In the genomic region with DNA sequence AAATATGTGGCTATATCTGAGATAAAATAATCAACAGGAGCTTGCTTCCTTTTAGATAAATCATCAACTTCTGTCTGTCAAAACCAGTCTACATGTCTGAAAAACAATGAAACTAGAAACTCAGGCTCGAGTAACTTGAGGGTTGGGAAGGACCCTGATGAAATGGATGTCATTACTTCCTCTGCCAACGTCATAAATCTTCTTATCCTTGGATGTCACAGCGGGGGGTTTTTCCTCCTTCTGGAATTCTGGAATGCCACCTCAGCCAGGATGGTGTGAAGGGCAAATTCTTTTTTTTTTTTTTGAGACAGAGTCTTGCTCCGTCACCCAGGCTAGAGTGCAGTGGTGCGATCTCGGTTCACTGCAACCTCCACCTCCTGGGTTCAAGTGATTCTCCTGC, we compare ENCODE assay signal across 21 cellular contexts. TPM values are rescaled to one million over a fixed set of nuclear protein-coding genes. Genes with fewer than 3 reads are reported as not detected.
DNase-seq lines count a peak whose midpoint lies in the region; ATAC-seq, FAIRE-seq and TF ChIP-seq lines count a peak whose summit lies in the region.
"Had no signal": no experiment of that assay in that cellular context is flagged by ENCODE, and none has a peak within 500 bp of the region (broad histone marks: within the 10 kb centered on the region; RNA-seq: fewer than 3 reads in every experiment).

No MANE protein-coding gene starts in this region.

- H3K4me1 ChIP-seq in A549 (peaks cover 100% of the 10 kb centered on the region), astrocyte (ENCODE audit: insufficient read depth, low read length) (peaks cover 33% of the 10 kb centered on the region), mesendoderm (ENCODE audit: control insufficient read depth, low read depth, low read length) (no peaks in the 10 kb centered on the region), left lung (peaks cover 0 to 5% of the 10 kb centered on the region in 2 donors)

- H3K9me3 Mint-ChIP-seq in astrocyte (ENCODE audit: unreplicated experiment), result no peaks in the 10 kb centered on the region
- no peaks in the 10 kb centered on the region for H3K9me3 Mint-ChIP-seq in activated T-helper 2 cell treated with anti-CD3 and anti-CD28 coated beads, Interferon-gamma antibody, Interleukin-2, Interleukin-4, amounts not matched to agents 10 μg/mL and 5 μg/mL and 100 μg/mL, durations not matched to agents 14 hours and 24 hours and 36 hours

- H3K56ac ChIP-seq in mesendoderm (ENCODE audit: low read length), result no peak overlapping the region

- H3K9me3 ChIP-seq in A549 (no peaks in the 10 kb centered on the region), astrocyte (ENCODE audit: insufficient read depth, low read depth, low read length) (no peaks in the 10 kb centered on the region), left lung (no peaks in the 10 kb centered on the region)
- H3K9me3 ChIP-seq: SK-N-SH had no signal

- H3K36me3 Mint-ChIP-seq in astrocyte (ENCODE audit: low read depth, unreplicated experiment), result peaks cover 3% of the 10 kb centered on the region
- no peaks in the 10 kb centered on the region for H3K36me3 Mint-ChIP-seq in activated T-helper 2 cell treated with anti-CD3 and anti-CD28 coated beads, Interferon-gamma antibody, Interleukin-2, Interleukin-4, amounts not matched to agents 10 μg/mL and 5 μg/mL and 100 μg/mL, durations not matched to agents 14 hours and 24 hours and 36 hours (ENCODE audit: low read depth)
- H3K36me3 Mint-ChIP-seq: CD4-positive, CD25-positive, alpha-beta regulatory T cell had no signal

- TF ChIP-seq EP300 in A549 (IDR thresholded peaks at IDR 0.05), result peak; percentile 42 to 68; a peak in 3 of 5 replicates

- ATAC-seq in A549 (peak; percentile 28 to 37; a peak in 3 of 6 replicates), left lung (no peak)
- ATAC-seq: PC-3, Right ventricle myocardium inferior had no signal

- H3K27me3 ChIP-seq in astrocyte (ENCODE audit: insufficient read depth, low read length), result no peaks in the 10 kb centered on the region
- H3K27me3 ChIP-seq in mesendoderm (ENCODE audit: insufficient read depth, low read length, poor library complexity), result no peaks in the 10 kb centered on the region
- H3K27me3 ChIP-seq in left lung, result no peaks in the 10 kb centered on the region

- H3K36me3 ChIP-seq in astrocyte (ENCODE audit: insufficient read depth, low read length) (no peaks in the 10 kb centered on the region), mesendoderm (ENCODE audit: control insufficient read depth, insufficient read depth, low read length) (no peaks in the 10 kb centered on the region), left lung (no peaks in the 10 kb centered on the region)

- H3K79me1 ChIP-seq in mesendoderm (ENCODE audit: low read length), result peaks cover 15% of the 10 kb centered on the region

- H2BK15ac ChIP-seq in mesendoderm (replicated peaks; ENCODE audit: low read depth), result no peak overlapping the region

- H2BK5ac ChIP-seq in mesendoderm (ENCODE audit: low read length), result no peak overlapping the region

- peaks cover 89% of the 10 kb centered on the region for H3K79me2 ChIP-seq in astrocyte (ENCODE audit: insufficient read depth, low read length)
- peaks cover 32% of the 10 kb centered on the region for H3K79me2 ChIP-seq in mesendoderm (ENCODE audit: control insufficient read depth, insufficient read depth, low read length)

- POLR2A ChIA-PET in A549 (lab: Yijun Ruan, JAX), result no interaction called here

- H3K4me2 ChIP-seq in A549, result peak overlapping the region; percentile 87
- H3K4me2 ChIP-seq in astrocyte (ENCODE audit: low read length), result no peak overlapping the region
- H3K4me2 ChIP-seq in mesendoderm (ENCODE audit: low read length), result no peak overlapping the region
- H3K4me2 ChIP-seq: SK-N-SH had no signal

- no peak overlapping the region for H3K18ac ChIP-seq in mesendoderm (ENCODE audit: low read length)

- FAIRE-seq in A549 (lab: Jason Lieb, UNC), result peak; percentile 63
- no peak for FAIRE-seq in astrocyte (lab: Jason Lieb, UNC)
- FAIRE-seq: A204.1, H1 had no signal

- H3K4me3 ChIP-seq in A549, result no peak overlapping the region
- no peak overlapping the region for H3K4me3 ChIP-seq in astrocyte (ENCODE audit: insufficient read depth, low read depth, low read length)
- no peak overlapping the region for H3K4me3 ChIP-seq in mesendoderm (ENCODE audit: low read length)
- no peak overlapping the region for H3K4me3 ChIP-seq in left lung

- H3K4ac ChIP-seq in mesendoderm (ENCODE audit: low read depth, low read length), result no peak overlapping the region

- peak overlapping the region; percentile 3 for H3K27ac Mint-ChIP-seq in astrocyte (ENCODE audit: unreplicated experiment)
- H3K27ac Mint-ChIP-seq in activated T-helper 2 cell treated with anti-CD3 and anti-CD28 coated beads, Interferon-gamma antibody, Interleukin-2, Interleukin-4, amounts not matched to agents 10 μg/mL and 5 μg/mL and 100 μg/mL, durations not matched to agents 14 hours and 24 hours and 36 hours, result no peak overlapping the region
- H3K27ac Mint-ChIP-seq: CD4-positive, CD25-positive, alpha-beta regulatory T cell had no signal

- CTCF ChIA-PET in A549 (lab: Yijun Ruan, JAX), result interaction anchor here (1.1 to 1.5 kb wide), 3 partner anchors 11 to 26 kb away, joined by 3 to 5 read pairs (median 3); no protein-coding TSS in a partner anchor

- DNase-seq in A549 (ENCODE audit: low read depth in 1 of 2, low spot score in 1 of 2) (peak in 1 of 2 experiments; percentile 84), HuH-7 (ENCODE audit: low spot score) (peak; percentile 22), astrocyte (ENCODE audit: low read depth) (peak; percentile 35), mesendoderm (peak; percentile 76), left lung (no peak), posterior cingulate gyrus (no peak)
- no peak for DNase-seq in effector CD4-positive, alpha-beta T cell
- no peak for DNase-seq in activated T-helper 2 cell treated with anti-CD3 and anti-CD28 coated beads, Interferon-gamma antibody, Interleukin-2, Interleukin-4, amounts not matched to agents 10 μg/mL and 5 μg/mL and 100 μg/mL, durations not matched to agents 14 hours and 24 hours and 36 hours (ENCODE audit: low spot score)
- DNase-seq: AML-193; CD4-positive, CD25-positive, alpha-beta regulatory T cell; DND-41; IMR-90; NCI-H146; NCI-H2107; NCI-H345; NCI-H526 treated with DMSO at 0.1 percent for 48 hours; PC-3; SK-N-SH had no signal

- no peak overlapping the region for H3K4me3 Mint-ChIP-seq in astrocyte (ENCODE audit: unreplicated experiment)
- no peak overlapping the region for H3K4me3 Mint-ChIP-seq in activated T-helper 2 cell treated with anti-CD3 and anti-CD28 coated beads, Interferon-gamma antibody, Interleukin-2, Interleukin-4, amounts not matched to agents 10 μg/mL and 5 μg/mL and 100 μg/mL, durations not matched to agents 14 hours and 24 hours and 36 hours (ENCODE audit: low read depth)
- H3K4me3 Mint-ChIP-seq: CD4-positive, CD25-positive, alpha-beta regulatory T cell had no signal

- peaks cover 50% of the 10 kb centered on the region for H3K4me1 Mint-ChIP-seq in astrocyte (ENCODE audit: low read depth, unreplicated experiment)
- no peaks in the 10 kb centered on the region for H3K4me1 Mint-ChIP-seq in activated T-helper 2 cell treated with anti-CD3 and anti-CD28 coated beads, Interferon-gamma antibody, Interleukin-2, Interleukin-4, amounts not matched to agents 10 μg/mL and 5 μg/mL and 100 μg/mL, durations not matched to agents 14 hours and 24 hours and 36 hours (ENCODE audit: low read depth)
- H3K4me1 Mint-ChIP-seq: CD4-positive, CD25-positive, alpha-beta regulatory T cell had no signal

- H3K9ac ChIP-seq in astrocyte (ENCODE audit: low read length) (no peak overlapping the region), mesendoderm (ENCODE audit: low read length) (no peak overlapping the region)
- H3K9ac ChIP-seq: SK-N-SH had no signal

- H2AK5ac ChIP-seq in mesendoderm (ENCODE audit: low read length), result no peak overlapping the region

- H4K5ac ChIP-seq in mesendoderm (ENCODE audit: low read length), result no peak overlapping the region

- no peak overlapping the region for H4K8ac ChIP-seq in mesendoderm (ENCODE audit: low read depth, low read length)

- no peak for TF ChIP-seq RAD21 in A549 (conservative IDR thresholded peaks at IDR 0.05 in 1 of 2, IDR thresholded peaks at IDR 0.05 in 1 of 2)

- intact Hi-C loops in left lung (cut with DNase I), result no loop called here
- intact Hi-C loops in activated T-helper 2 cell treated with anti-CD3 and anti-CD28 coated beads, Interferon-gamma antibody, Interleukin-2, Interleukin-4, amounts not matched to agents 10 μg/mL and 5 μg/mL and 100 μg/mL, durations not matched to agents 14 hours and 24 hours and 36 hours (cut with micrococcal nuclease), result no loop called here
- intact Hi-C loops in posterior cingulate gyrus (cut with DNase I), result no loop called here

- H3K23ac ChIP-seq in mesendoderm (ENCODE audit: low read length), result no peak overlapping the region

- peaks cover 14% of the 10 kb centered on the region for H4K20me1 ChIP-seq in astrocyte (ENCODE audit: insufficient read depth, low read length)

- peak overlapping the region; percentile 81 to 85 for H3K27ac ChIP-seq in A549
- H3K27ac ChIP-seq in astrocyte (ENCODE audit: low read depth, low read length), result no peak overlapping the region
- H3K27ac ChIP-seq in mesendoderm (ENCODE audit: low read depth, low read length), result no peak overlapping the region
- H3K27ac ChIP-seq in left lung, result no peak overlapping the region

- 12% methylated on average over 6 of the region's 6 CpGs for WGBS in A549 (ENCODE audit: missing lambda C conversion rate)
- no CpG with 5 or more reads among the region's 6 CpGs for WGBS in mesendoderm (ENCODE audit: extremely low coverage, insufficient coverage, low lambda C conversion rate)

- no peak for TF ChIP-seq CTCF in A549 (IDR thresholded peaks at IDR 0.05)
- TF ChIP-seq CTCF in astrocyte (IDR thresholded peaks at IDR 0.05; ENCODE audit: insufficient read depth, low read depth, low read length), result no peak
- TF ChIP-seq CTCF in left lung (IDR thresholded peaks at IDR 0.05), result no peak

- H3K27me3 Mint-ChIP-seq in astrocyte (ENCODE audit: low read depth, unreplicated experiment), result no peaks in the 10 kb centered on the region
- peaks cover 4% of the 10 kb centered on the region for H3K27me3 Mint-ChIP-seq in activated T-helper 2 cell treated with anti-CD3 and anti-CD28 coated beads, Interferon-gamma antibody, Interleukin-2, Interleukin-4, amounts not matched to agents 10 μg/mL and 5 μg/mL and 100 μg/mL, durations not matched to agents 14 hours and 24 hours and 36 hours (ENCODE audit: low read depth)

- no peak for TF ChIP-seq POLR2A in A549 (IDR thresholded peaks at IDR 0.05; ENCODE audit: low read length)

- H2BK120ac ChIP-seq in mesendoderm (ENCODE audit: low read depth, low read length), result no peak overlapping the region

- H2AFZ ChIP-seq in astrocyte (ENCODE audit: low read depth, low read length), result no peak overlapping the region

RNA-seq across cellular contexts. Expression of a gene that starts 13.4 kb away (rescaled TPM):
- polyA plus RNA-seq in A549 (2011; rRNA removed) (130 and 145 TPM in 2 replicates), A549 (2017; fragmentation: RNase III; extraction: RNeasy Plus Mini Kit Qiagen cat#74134 plus additional on column Dnase treatment) (40.9 to 43.5 TPM (median 41.2 TPM) in 3 replicates)
- 24.3 and 35.8 TPM in 2 replicates for polyA plus RNA-seq in A549 (2012; cell fraction: cytosol; rRNA removed)
- 30.6 and 51.3 TPM in 2 replicates for polyA plus RNA-seq in A549 (2012; cell fraction: nucleus; rRNA removed)
- 241 and 257 TPM in 2 replicates for polyA minus RNA-seq in A549 (2011; rRNA and poly(A)+ RNA removed)
- total RNA-seq in astrocyte (50.0 and 54.6 TPM in 2 replicates), left lung (1 to 10 TPM; 4.0 to 6.9 TPM)
- polyA plus RNA-seq in mesendoderm (2013, experiment 1 of 2), result 13.6 TPM
- polyA plus RNA-seq in mesendoderm (2013, experiment 2 of 2), result 15.2 TPM
- total RNA-seq in activated T-helper 2 cell treated with anti-CD3 and anti-CD28 coated beads, Interferon-gamma antibody, Interleukin-2, Interleukin-4, amounts not matched to agents 10 μg/mL and 5 μg/mL and 100 μg/mL, durations not matched to agents 14 hours and 24 hours and 36 hours, result 0.05 and 0.14 TPM in 2 replicates

RNA-seq across cellular contexts. Expression of a gene that starts 47.4 kb away (rescaled TPM):
- 21.2 and 31.0 TPM in 2 replicates for polyA plus RNA-seq in A549 (2011; rRNA removed)
- 5.5 and 6.2 TPM in 2 replicates for polyA plus RNA-seq in A549 (2012; cell fraction: cytosol; rRNA removed)
- polyA plus RNA-seq in A549 (2012; cell fraction: nucleus; rRNA removed), result 2.4 and 6.2 TPM in 2 replicates
- 9.0 to 10.1 TPM (median 9.7 TPM) in 3 replicates for polyA plus RNA-seq in A549 (2017; fragmentation: RNase III; extraction: RNeasy Plus Mini Kit Qiagen cat#74134 plus additional on column Dnase treatment)
- polyA minus RNA-seq in A549 (2011; rRNA and poly(A)+ RNA removed), result 10.5 and 11.6 TPM in 2 replicates
- total RNA-seq in astrocyte, result 34.7 and 38.7 TPM in 2 replicates
- 25.1 TPM for polyA plus RNA-seq in mesendoderm (2013, experiment 1 of 2)
- 23.9 TPM for polyA plus RNA-seq in mesendoderm (2013, experiment 2 of 2)
- total RNA-seq in left lung, result 10 to 100 TPM; 25.7 to 31.5 TPM
- total RNA-seq in activated T-helper 2 cell treated with anti-CD3 and anti-CD28 coated beads, Interferon-gamma antibody, Interleukin-2, Interleukin-4, amounts not matched to agents 10 μg/mL and 5 μg/mL and 100 μg/mL, durations not matched to agents 14 hours and 24 hours and 36 hours, result 29.6 and 31.0 TPM in 2 replicates

Comparison
In these comparisons a context has a peak if more than half of its experiments do, and no peak if none do; other contexts are left out.
1. DNase-seq: peak in HuH-7 (single experiment), astrocyte (single experiment) and mesendoderm (single experiment); none in left lung (0 of 2), effector CD4-positive, alpha-beta T cell (single experiment), activated T-helper 2 cell treated with anti-CD3 and anti-CD28 coated beads, Interferon-gamma antibody, Interleukin-2, Interleukin-4, amounts not matched to agents 10 μg/mL and 5 μg/mL and 100 μg/mL, durations not matched to agents 14 hours and 24 hours and 36 hours (single experiment) and posterior cingulate gyrus (0 of 10).
2. H3K27ac ChIP-seq: peak in A549 (2 of 2); none in astrocyte (single experiment), mesendoderm (single experiment) and left lung (0 of 2).